ENCODE assay signal across 9 cellular contexts in genomic region chr17:45020354-45021138, GRCh38. TPM values are rescaled to one million over a fixed set of nuclear protein-coding genes. Genes with fewer than 3 reads are reported as not detected.
DNase-seq lines count a peak whose midpoint lies in the region; ATAC-seq and TF ChIP-seq lines count a peak whose summit lies in the region.
"Had no signal": no experiment of that assay in that cellular context is flagged by ENCODE, and none has a peak within 500 bp of the region (broad histone marks: within the 10 kb centered on the region; RNA-seq: fewer than 3 reads in every experiment).

No MANE protein-coding gene starts in this region.

- 20 to 22% methylated on average over 14 to 17 of the region's 17 CpGs for WGBS in thyroid gland, 2 donors

- no peaks in the 10 kb centered on the region for H3K36me3 ChIP-seq in thyroid gland

- CTCF ChIA-PET in activated CD8-positive, alpha-beta T cell treated with anti-CD3 and anti-CD28 coated beads, Interleukin-2, amount 10 ng/mL, durations not matched to agents 7 days and 5 days (lab: Charles Lee), result interaction anchor here (0.8 to 5.6 kb wide), 24 partner anchors 11 to 245 kb away, joined by 3 to 78 read pairs (median 4); partner anchors contain the start of genes ACBD4, DCAKD and KIF18B

- no peak for TF ChIP-seq POLR2A in thyroid gland (IDR thresholded peaks at IDR 0.05)

- ATAC-seq in GM18858 (IDR thresholded peaks at IDR 0.05; ENCODE audit: unreplicated experiment) (no peak), HG02588 (IDR thresholded peaks at IDR 0.05; ENCODE audit: unreplicated experiment) (no peak)
- no peak for ATAC-seq in activated CD8-positive, alpha-beta T cell treated with anti-CD3 and anti-CD28 coated beads, Interleukin-2, amount 10 ng/mL, durations not matched to agents 7 days and 5 days

- H3K27ac Mint-ChIP-seq in activated T-cell treated with anti-CD3 and anti-CD28 coated beads, Interleukin-2, amount 50 U/mL, for 24 hours, result no peak overlapping the region
- no peak overlapping the region for H3K27ac Mint-ChIP-seq in activated CD8-positive, alpha-beta T cell treated with anti-CD3 and anti-CD28 coated beads, Interleukin-2, amount 10 ng/mL, durations not matched to agents 7 days and 5 days

- TF ChIP-seq CTCF in thyroid gland (IDR thresholded peaks at IDR 0.05), result no peak

- intact Hi-C loops in thyroid gland (cut with DNase I), result loop anchor here (5.0 to 10.0 kb wide), 4 partner anchors 56 to 243 kb away; partner anchors contain the start of gene C1QL1

- POLR2A ChIA-PET in activated CD8-positive, alpha-beta T cell treated with anti-CD3 and anti-CD28 coated beads, Interleukin-2, amount 10 ng/mL, durations not matched to agents 7 days and 5 days (lab: Charles Lee), result interaction anchor here (1.0 to 2.5 kb wide), 7 partner anchors 13 to 121 kb away, joined by 3 to 9 read pairs (median 4); partner anchors contain the start of genes C1QL1, EFTUD2, KIF18B and NMT1

- peaks cover 22% of the 10 kb centered on the region for H3K36me3 Mint-ChIP-seq in activated T-cell treated with anti-CD3 and anti-CD28 coated beads, Interleukin-2, amount 50 U/mL, for 24 hours (ENCODE audit: low read depth)
- peaks cover 8% of the 10 kb centered on the region for H3K36me3 Mint-ChIP-seq in activated CD8-positive, alpha-beta T cell treated with anti-CD3 and anti-CD28 coated beads, Interleukin-2, amount 10 ng/mL, durations not matched to agents 7 days and 5 days (ENCODE audit: low read depth)

- DNase-seq in activated T-cell treated with anti-CD3 and anti-CD28 coated beads, Interleukin-2, amount 50 U/mL, for 1 hour, result peak; percentile 22
- no peak for DNase-seq in activated T-cell treated with anti-CD3 and anti-CD28 coated beads, Interleukin-2, amount 50 U/mL, for 24 hours
- DNase-seq in cerebellum (ENCODE audit: low spot score) (peak; percentile 49), left kidney (ENCODE audit: low read depth, low spot score) (peak; percentile 87), thyroid gland (peak; percentile 77 to 80)
- no peak for DNase-seq in activated CD8-positive, alpha-beta T cell treated with anti-CD3 and anti-CD28 coated beads, Interleukin-2, amount 10 ng/mL, durations not matched to agents 7 days and 5 days

- H3K9me3 Mint-ChIP-seq in activated T-cell treated with anti-CD3 and anti-CD28 coated beads, Interleukin-2, amount 50 U/mL, for 24 hours, result no peaks in the 10 kb centered on the region
- H3K9me3 Mint-ChIP-seq in activated CD8-positive, alpha-beta T cell treated with anti-CD3 and anti-CD28 coated beads, Interleukin-2, amount 10 ng/mL, durations not matched to agents 7 days and 5 days (ENCODE audit: insufficient read depth), result no peaks in the 10 kb centered on the region

- no peaks in the 10 kb centered on the region for H3K9me3 ChIP-seq in thyroid gland
- H3K9me3 ChIP-seq: BLaER1 treated with 17β-estradiol and CSF1 and Interleukin-3, amounts not matched to agents 10 nM and 100 nM had no signal

- H3K4me1 ChIP-seq in thyroid gland, result peaks cover 28 to 42% of the 10 kb centered on the region in 2 donors

- peaks cover 46% of the 10 kb centered on the region for H3K27me3 Mint-ChIP-seq in activated T-cell treated with anti-CD3 and anti-CD28 coated beads, Interleukin-2, amount 50 U/mL, for 24 hours
- H3K27me3 Mint-ChIP-seq in activated CD8-positive, alpha-beta T cell treated with anti-CD3 and anti-CD28 coated beads, Interleukin-2, amount 10 ng/mL, durations not matched to agents 7 days and 5 days (ENCODE audit: low read depth), result peaks cover 36% of the 10 kb centered on the region

- no peaks in the 10 kb centered on the region for H3K27me3 ChIP-seq in thyroid gland

- H3K4me3 ChIP-seq in thyroid gland (replicated peaks in 1 of 3), result no peak overlapping the region

- H3K27ac ChIP-seq in thyroid gland, result peak overlapping the region in 1 of 3 donors; percentile 71
- H3K27ac ChIP-seq: BLaER1 treated with 17β-estradiol and CSF1 and Interleukin-3, amounts not matched to agents 10 nM and 100 nM had no signal

- peaks cover 22% of the 10 kb centered on the region for H3K4me1 Mint-ChIP-seq in activated T-cell treated with anti-CD3 and anti-CD28 coated beads, Interleukin-2, amount 50 U/mL, for 24 hours (ENCODE audit: low read depth)
- peaks cover 23% of the 10 kb centered on the region for H3K4me1 Mint-ChIP-seq in activated CD8-positive, alpha-beta T cell treated with anti-CD3 and anti-CD28 coated beads, Interleukin-2, amount 10 ng/mL, durations not matched to agents 7 days and 5 days (ENCODE audit: low read depth)

- H3K4me3 Mint-ChIP-seq in activated T-cell treated with anti-CD3 and anti-CD28 coated beads, Interleukin-2, amount 50 U/mL, for 24 hours, result no peak overlapping the region
- no peak overlapping the region for H3K4me3 Mint-ChIP-seq in activated CD8-positive, alpha-beta T cell treated with anti-CD3 and anti-CD28 coated beads, Interleukin-2, amount 10 ng/mL, durations not matched to agents 7 days and 5 days

RNA-seq across cellular contexts. Expression of gene DCAKD, which starts 30.9 kb away (rescaled TPM):
- 41.9 TPM for total RNA-seq in cerebellum
- 100 to 1,000 TPM in 1 of 4 donors, 10 to 100 TPM in 3; 53.5 to 102 (median 72.9) TPM for total RNA-seq in thyroid gland
- 10 to 100 TPM; 32.9 to 33.7 TPM for total RNA-seq in activated CD8-positive, alpha-beta T cell treated with anti-CD3 and anti-CD28 coated beads, Interleukin-2, amount 10 ng/mL, durations not matched to agents 7 days and 5 days

RNA-seq across cellular contexts. Expression of gene NMT1, which starts 40.6 kb away (rescaled TPM):
- total RNA-seq in cerebellum (30.4 TPM), thyroid gland (10 to 100 TPM; 71.7 to 98.9 (median 85.2) TPM)
- total RNA-seq in activated CD8-positive, alpha-beta T cell treated with anti-CD3 and anti-CD28 coated beads, Interleukin-2, amount 10 ng/mL, durations not matched to agents 7 days and 5 days, result 100 to 1,000 TPM; 125 to 143 TPM

RNA-seq across cellular contexts. Expression of gene C1QL1, which starts 52.4 kb away (rescaled TPM):
- total RNA-seq in cerebellum (4.3 TPM), thyroid gland (under 1 TPM in 2 of 4 donors, not detected in 2; 0.59 to 0.75 TPM)
- total RNA-seq in activated CD8-positive, alpha-beta T cell treated with anti-CD3 and anti-CD28 coated beads, Interleukin-2, amount 10 ng/mL, durations not matched to agents 7 days and 5 days, result under 1 TPM; 0.34 to 0.68 TPM

Comparison
In these comparisons a context has a peak if more than half of its experiments do, and no peak if none do; other contexts are left out.
1. DNase-seq: peak in activated T-cell treated with anti-CD3 and anti-CD28 coated beads, Interleukin-2, amount 50 U/mL, for 1 hour (single experiment), cerebellum (single experiment), left kidney (single experiment) and thyroid gland (2 of 2); none in activated T-cell treated with anti-CD3 and anti-CD28 coated beads, Interleukin-2, amount 50 U/mL, for 24 hours (single experiment) and activated CD8-positive, alpha-beta T cell treated with anti-CD3 and anti-CD28 coated beads, Interleukin-2, amount 10 ng/mL, durations not matched to agents 7 days and 5 days (single experiment).